In genomic region chr6:33914519-33915120, GRCh38 we compare ENCODE assay signal across 9 cellular contexts.
A peak's percentile ranks its signal among the peaks of the same experiment; 100 is the strongest.
DNase-seq lines count a peak whose midpoint lies in the region; ATAC-seq and TF ChIP-seq lines count a peak whose summit lies in the region.
"Had no signal": no experiment of that assay in that cellular context is flagged by ENCODE, and none has a peak within 500 bp of the region (broad histone marks: within the 10 kb centered on the region; RNA-seq: fewer than 3 reads in every experiment).

No MANE protein-coding gene starts in this region.

- H3F3A ChIP-seq in Loucy (ENCODE audit: low read depth) = no peaks in the 10 kb centered on the region

- H3K9me3 ChIP-seq in Loucy (ENCODE audit: insufficient read depth, low read depth, low read length) = no peaks in the 10 kb centered on the region
- H3K9me3 ChIP-seq: upper lobe of left lung had no signal

- peaks cover 71% of the 10 kb centered on the region for H3K4me1 ChIP-seq in Loucy (ENCODE audit: insufficient read depth, low read length, poor library complexity, severe bottlenecking)
- H3K4me1 ChIP-seq: upper lobe of left lung had no signal

- no peaks in the 10 kb centered on the region for H3K27me3 ChIP-seq in Loucy (ENCODE audit: insufficient read depth, low read length, poor library complexity, severe bottlenecking)
- H3K27me3 ChIP-seq: upper lobe of left lung had no signal

- no peaks in the 10 kb centered on the region for H3K79me2 ChIP-seq in Loucy (ENCODE audit: insufficient read depth, low read length)

- H3K4me3 ChIP-seq in Loucy (ENCODE audit: low read length, poor library complexity, severe bottlenecking) = no peak overlapping the region
- H3K4me3 ChIP-seq: upper lobe of left lung had no signal

- H3K9ac ChIP-seq in Loucy (ENCODE audit: low read depth, low read length, poor library complexity, severe bottlenecking) = peak overlapping the region; percentile 49

- H3K36me3 ChIP-seq in Loucy (ENCODE audit: insufficient read depth, low read length) = no peaks in the 10 kb centered on the region
- H3K36me3 ChIP-seq: upper lobe of left lung had no signal

- no peak overlapping the region for H2AFZ ChIP-seq in Loucy (ENCODE audit: low read length)

- H3K4me2 ChIP-seq in Loucy (ENCODE audit: low read depth, low read length, poor library complexity, severe bottlenecking) = peak overlapping the region; percentile 31

- H4K20me1 ChIP-seq in Loucy (ENCODE audit: insufficient read depth, low read length, poor library complexity, severe bottlenecking) = no peaks in the 10 kb centered on the region

- TF ChIP-seq CTCF in Loucy (conservative IDR thresholded peaks at IDR 0.05; ENCODE audit: low read length) = no peak

- DNase-seq in AML-193 (lab: John Stamatoyannopoulos, UW) (peak; percentile 54 to 78), mucosa of gallbladder (ENCODE audit: low spot score) (peak; percentile 20), cerebellum (ENCODE audit: low spot score) (no peak), NCI-H2171 (lab: John Stamatoyannopoulos, UW) (no peak)
- peak; percentile 56 for DNase-seq in activated CD8-positive, alpha-beta memory T cell treated with anti-CD3 and anti-CD28 coated beads, Interleukin-2, amount 50 U/mL, for 4 hours
- DNase-seq: upper lobe of left lung had no signal

- no peaks in the 10 kb centered on the region for H3K9me2 ChIP-seq in Loucy (replicated peaks; ENCODE audit: low read depth, low read length)

- ATAC-seq in HG03139 (IDR thresholded peaks at IDR 0.05; ENCODE audit: unreplicated experiment) (no peak), GM18498 (IDR thresholded peaks at IDR 0.05; ENCODE audit: unreplicated experiment) (no peak)

Comparison
In these comparisons a context has a peak if more than half of its experiments do, and no peak if none do; other contexts are left out.
1. DNase-seq: peak in AML-193 (2 of 2), activated CD8-positive, alpha-beta memory T cell treated with anti-CD3 and anti-CD28 coated beads, Interleukin-2, amount 50 U/mL, for 4 hours (single experiment) and mucosa of gallbladder (single experiment); none in cerebellum (single experiment) and NCI-H2171 (single experiment).